Comparison of ENCODE assay signal across 8 cellular contexts in genomic region chr10:73908853-73909611, GRCh38. TPM values are rescaled to one million over a fixed set of nuclear protein-coding genes. Genes with fewer than 3 reads are reported as not detected.
A peak's percentile ranks its signal among the peaks of the same experiment; 100 is the strongest.
DNase-seq lines count a peak whose midpoint lies in the region; ATAC-seq and TF ChIP-seq lines count a peak whose summit lies in the region.

No MANE protein-coding gene starts in this region.

- H3K27me3 ChIP-seq in CD4-positive, alpha-beta T cell (ENCODE audit: control insufficient read depth, insufficient read depth, low read length) = peaks cover 58% of the 10 kb centered on the region

- CTCF ChIA-PET in CD4-positive, alpha-beta T cell (lab: Charles Lee) = interaction anchor here (0.7 to 1.6 kb wide), 2 partner anchors 23 to 32 kb away, joined by 3 to 4 read pairs; no protein-coding TSS in a partner anchor

- peak; percentile 45 for ATAC-seq in CD4-positive, alpha-beta T cell (ENCODE audit: poor library complexity)
- ATAC-seq in GM21717 (IDR thresholded peaks at IDR 0.05; ENCODE audit: unreplicated experiment) = peak; percentile 52
- ATAC-seq in HG03039 (IDR thresholded peaks at IDR 0.05; ENCODE audit: unreplicated experiment) = no peak

- no peak overlapping the region for H3K27ac Mint-ChIP-seq in CD4-positive, alpha-beta T cell
- H3K27ac Mint-ChIP-seq in nephron progenitor cell = no peak overlapping the region

- peaks cover 33% of the 10 kb centered on the region for H3K4me1 Mint-ChIP-seq in CD4-positive, alpha-beta T cell (ENCODE audit: low read depth)
- peaks cover 71% of the 10 kb centered on the region for H3K4me1 Mint-ChIP-seq in nephron progenitor cell

- no peak overlapping the region for H3K4me3 ChIP-seq in foreskin fibroblast (ENCODE audit: low read depth in 1 of 2, low read length in 2 of 2)

- H3K9me3 ChIP-seq in CD4-positive, alpha-beta T cell (ENCODE audit: control insufficient read depth, low read length) = no peaks in the 10 kb centered on the region

- H3K9me3 Mint-ChIP-seq in CD4-positive, alpha-beta T cell = no peaks in the 10 kb centered on the region
- no peaks in the 10 kb centered on the region for H3K9me3 Mint-ChIP-seq in nephron progenitor cell

- peaks cover 81% of the 10 kb centered on the region for H3K27me3 Mint-ChIP-seq in CD4-positive, alpha-beta T cell
- H3K27me3 Mint-ChIP-seq in nephron progenitor cell (ENCODE audit: low read depth, poor library complexity) = peaks cover 39% of the 10 kb centered on the region

- peak in 2 of 10 experiments; percentile 12 to 14 for DNase-seq in CD4-positive, alpha-beta T cell
- DNase-seq in NOMO-1 (lab: John Stamatoyannopoulos, UW; ENCODE audit: unreplicated experiment in 2 of 2) (peak; percentile 52 to 72), activated T-cell treated with anti-CD3 and anti-CD28 coated beads for 48 hours (ENCODE audit: low read depth) (peak; percentile 40), foreskin fibroblast (peak; percentile 96 to 97), nephron progenitor cell (no peak)
- peak in 2 of 3 donors; percentile 42 to 52 for DNase-seq in stimulated activated CD4-positive, alpha-beta T cell treated with anti-CD3 and anti-CD28 coated beads, Interleukin-12 subunit alpha, Interleukin-12 subunit beta, amount 100 ng/mL, for 48 hours (ENCODE audit: low read depth in 2 of 3, low spot score in 1 of 3)

- H3K36me3 Mint-ChIP-seq in CD4-positive, alpha-beta T cell (ENCODE audit: low read depth) = no peaks in the 10 kb centered on the region
- no peaks in the 10 kb centered on the region for H3K36me3 Mint-ChIP-seq in nephron progenitor cell (ENCODE audit: low read depth)

- no peak overlapping the region for H3K27ac ChIP-seq in CD4-positive, alpha-beta T cell (ENCODE audit: low read depth, low read length)

- intact Hi-C loops in CD4-positive, alpha-beta T cell (cut with DNase I, micrococcal nuclease) = no loop called here

- no peak for TF ChIP-seq CTCF in CD4-positive, alpha-beta T cell (IDR thresholded peaks at IDR 0.05)
- TF ChIP-seq CTCF in foreskin fibroblast (IDR thresholded peaks at IDR 0.05; ENCODE audit: low read depth, low read length) (no peak), nephron progenitor cell (IDR thresholded peaks at IDR 0.05) (no peak)

- H3K4me3 Mint-ChIP-seq in CD4-positive, alpha-beta T cell = no peak overlapping the region
- no peak overlapping the region for H3K4me3 Mint-ChIP-seq in nephron progenitor cell

- POLR2A ChIA-PET in CD4-positive, alpha-beta T cell (lab: Charles Lee) = no interaction called here

RNA-seq across cellular contexts. Expression of gene PLAU, which starts 1.9 kb away (rescaled TPM):
- total RNA-seq in CD4-positive, alpha-beta T cell = not detected

RNA-seq across cellular contexts. Expression of gene CAMK2G, which starts 34.7 kb away (rescaled TPM):
- 10 to 100 TPM; 34.4 to 38.4 TPM for total RNA-seq in CD4-positive, alpha-beta T cell
